In genomic region chr11:9384535-9385287, GRCh38 we compare ENCODE assay signal across 8 cellular contexts. TPM values are rescaled to one million over a fixed set of nuclear protein-coding genes. Genes with fewer than 3 reads are reported as not detected.
DNase-seq lines count a peak whose midpoint lies in the region; ATAC-seq and TF ChIP-seq lines count a peak whose summit lies in the region.

TSS of gene IPO7 (plus strand) at chr11:9384652. CDS start at chr11:9384764, 112 bp downstream.

- H3K27me3 Mint-ChIP-seq in naive thymus-derived CD8-positive, alpha-beta T cell = no peaks in the 10 kb centered on the region

- peak in 1 of 6 experiments; percentile 45 for TF ChIP-seq CTCF in Peyer's patch (IDR thresholded peaks at IDR 0.05)

- H3K27ac Mint-ChIP-seq in naive thymus-derived CD8-positive, alpha-beta T cell = peak within 1 kb of the TSS; percentile 81 to 98 (median 94)

- peaks cover 0 to 19% (median 2%) of the 10 kb centered on the region in 3 donors for H3K36me3 Mint-ChIP-seq in naive thymus-derived CD8-positive, alpha-beta T cell

- peak; percentile 75 to 77 for TF ChIP-seq POLR2A in Peyer's patch (IDR thresholded peaks at IDR 0.05)

- TF ChIP-seq RAD21 in Ishikawa (IDR thresholded peaks at IDR 0.05; ENCODE audit: low read depth) = no peak

- POLR2A ChIA-PET in naive thymus-derived CD8-positive, alpha-beta T cell (lab: Charles Lee) = interaction anchor here (0.9 to 2.5 kb wide), 11 partner anchors 10 to 702 kb away, joined by 3 to 22 read pairs (median 4); partner anchors contain the start of genes RPL27A, TMEM41B, TRIM66 and ZNF143

- no peaks in the 10 kb centered on the region for H3K36me3 ChIP-seq in Peyer's patch

- peak within 1 kb of the TSS; percentile 90 to 97 (median 96) for H3K4me3 Mint-ChIP-seq in naive thymus-derived CD8-positive, alpha-beta T cell

- peak within 1 kb of the TSS; percentile 87 to 95 (median 92) for H3K27ac ChIP-seq in Peyer's patch

- ATAC-seq in GM21576 (IDR thresholded peaks at IDR 0.05; ENCODE audit: unreplicated experiment) = peak; percentile 87
- ATAC-seq in naive thymus-derived CD8-positive, alpha-beta T cell = peak; percentile 98 to 99

- TF ChIP-seq EP300 in Ishikawa (IDR thresholded peaks at IDR 0.05; ENCODE audit: borderline replicate concordance) = no peak; the same call in 1 of the 2 replicates

- peak; percentile 86 for DNase-seq in DMS53 treated with DMSO at 0.1 percent for 48 hours (lab: John Stamatoyannopoulos, UW; ENCODE audit: unreplicated experiment)
- DNase-seq in Peyer's patch = peak; percentile 87 to 96 (median 91)
- DNase-seq in activated T-helper 1 cell treated with Interleukin-2 at 50 U/mL for 16 hours (ENCODE audit: low read depth) = peak; percentile 76
- peak; percentile 87 for DNase-seq in fibroblast of gingiva (ENCODE audit: low read depth)
- peak; percentile 75 to 91 (median 84) for DNase-seq in naive thymus-derived CD8-positive, alpha-beta T cell
- DNase-seq in stimulated activated naive CD4-positive, alpha-beta T cell (lab: John Stamatoyannopoulos, UW) = peak; percentile 72 to 86 (median 82)

- H3K4me3 ChIP-seq in Peyer's patch = peak within 1 kb of the TSS; percentile 76 to 93 (median 82)

- no peaks in the 10 kb centered on the region for H3K9me3 ChIP-seq in Peyer's patch

- peaks cover 10 to 41% (median 39%) of the 10 kb centered on the region in 4 donors for H3K4me1 Mint-ChIP-seq in naive thymus-derived CD8-positive, alpha-beta T cell

- no peaks in the 10 kb centered on the region for H3K27me3 ChIP-seq in Peyer's patch

- H3K4me1 ChIP-seq in Peyer's patch = peaks cover 0 to 26% (median 3%) of the 10 kb centered on the region in 4 donors

- no peaks in the 10 kb centered on the region for H3K9me3 Mint-ChIP-seq in naive thymus-derived CD8-positive, alpha-beta T cell

TF ChIP-seq in Ishikawa, 13 proteins besides CTCF, POLR2A, EP300 and RAD21:
- TF ChIP-seq, protein P1, sequence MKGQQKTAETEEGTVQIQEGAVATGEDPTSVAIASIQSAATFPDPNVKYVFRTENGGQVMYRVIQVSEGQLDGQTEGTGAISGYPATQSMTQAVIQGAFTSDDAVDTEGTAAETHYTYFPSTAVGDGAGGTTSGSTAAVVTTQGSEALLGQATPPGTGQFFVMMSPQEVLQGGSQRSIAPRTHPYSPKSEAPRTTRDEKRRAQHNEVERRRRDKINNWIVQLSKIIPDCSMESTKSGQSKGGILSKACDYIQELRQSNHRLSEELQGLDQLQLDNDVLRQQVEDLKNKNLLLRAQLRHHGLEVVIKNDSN (IDR thresholded peaks at IDR 0.05) = no peak
- TF ChIP-seq TEAD4 (IDR thresholded peaks at IDR 0.05) = 0 out of 2 replicates have a peak, but pooled peaks have one; percentile 3
- 0 out of 2 replicates have a peak, but pooled peaks have one; percentile 29 for TF ChIP-seq YY1 (IDR thresholded peaks at IDR 0.05; ENCODE audit: low read depth)
- TF ChIP-seq EGR1 (IDR thresholded peaks at IDR 0.05) = no peak
- TF ChIP-seq FOXM1 (IDR thresholded peaks at IDR 0.05; ENCODE audit: borderline replicate concordance, low read depth) = 0 out of 2 replicates have a peak, but pooled peaks have one; percentile 26
- no peak for TF ChIP-seq ZBTB7A (IDR thresholded peaks at IDR 0.05; ENCODE audit: low read depth)
- no peak for TF ChIP-seq CEBPB (IDR thresholded peaks at IDR 0.05)
- TF ChIP-seq, protein P2, sequence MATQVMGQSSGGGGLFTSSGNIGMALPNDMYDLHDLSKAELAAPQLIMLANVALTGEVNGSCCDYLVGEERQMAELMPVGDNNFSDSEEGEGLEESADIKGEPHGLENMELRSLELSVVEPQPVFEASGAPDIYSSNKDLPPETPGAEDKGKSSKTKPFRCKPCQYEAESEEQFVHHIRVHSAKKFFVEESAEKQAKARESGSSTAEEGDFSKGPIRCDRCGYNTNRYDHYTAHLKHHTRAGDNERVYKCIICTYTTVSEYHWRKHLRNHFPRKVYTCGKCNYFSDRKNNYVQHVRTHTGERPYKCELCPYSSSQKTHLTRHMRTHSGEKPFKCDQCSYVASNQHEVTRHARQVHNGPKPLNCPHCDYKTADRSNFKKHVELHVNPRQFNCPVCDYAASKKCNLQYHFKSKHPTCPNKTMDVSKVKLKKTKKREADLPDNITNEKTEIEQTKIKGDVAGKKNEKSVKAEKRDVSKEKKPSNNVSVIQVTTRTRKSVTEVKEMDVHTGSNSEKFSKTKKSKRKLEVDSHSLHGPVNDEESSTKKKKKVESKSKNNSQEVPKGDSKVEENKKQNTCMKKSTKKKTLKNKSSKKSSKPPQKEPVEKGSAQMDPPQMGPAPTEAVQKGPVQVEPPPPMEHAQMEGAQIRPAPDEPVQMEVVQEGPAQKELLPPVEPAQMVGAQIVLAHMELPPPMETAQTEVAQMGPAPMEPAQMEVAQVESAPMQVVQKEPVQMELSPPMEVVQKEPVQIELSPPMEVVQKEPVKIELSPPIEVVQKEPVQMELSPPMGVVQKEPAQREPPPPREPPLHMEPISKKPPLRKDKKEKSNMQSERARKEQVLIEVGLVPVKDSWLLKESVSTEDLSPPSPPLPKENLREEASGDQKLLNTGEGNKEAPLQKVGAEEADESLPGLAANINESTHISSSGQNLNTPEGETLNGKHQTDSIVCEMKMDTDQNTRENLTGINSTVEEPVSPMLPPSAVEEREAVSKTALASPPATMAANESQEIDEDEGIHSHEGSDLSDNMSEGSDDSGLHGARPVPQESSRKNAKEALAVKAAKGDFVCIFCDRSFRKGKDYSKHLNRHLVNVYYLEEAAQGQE (IDR thresholded peaks at IDR 0.05; ENCODE audit: low read depth) = no peak
- TF ChIP-seq TCF12 (IDR thresholded peaks at IDR 0.05; ENCODE audit: low read depth) = peak; percentile 57
- no peak for TF ChIP-seq CREB1 (IDR thresholded peaks at IDR 0.05; ENCODE audit: low read depth)
- TF ChIP-seq NFIC (IDR thresholded peaks at IDR 0.05) = peak; percentile 6; the same call in 1 of the 2 replicates
- peak; percentile 72 for TF ChIP-seq MAX (IDR thresholded peaks at IDR 0.05)
- TF ChIP-seq TAF1 (IDR thresholded peaks at IDR 0.05; ENCODE audit: low read depth) = peak; percentile 90

RNA-seq across cellular contexts. Expression of gene IPO7, which starts in this region (rescaled TPM):
- total RNA-seq in Peyer's patch = 10 to 100 TPM; 32.4 to 79.9 (median 54.3) TPM
- total RNA-seq in naive thymus-derived CD8-positive, alpha-beta T cell = 10 to 100 TPM; 66.9 to 73.7 TPM
- 10 to 100 TPM in 1 of 3 donors, 1 to 10 TPM in 2; 3.7 to 11.2 (median 5.9) TPM for polyA plus RNA-seq in naive thymus-derived CD8-positive, alpha-beta T cell

Comparison
In these comparisons a context has a peak if more than half of its experiments do, and no peak if none do; other contexts are left out.
1. Peak in every context shown above with its lines: DNase-seq, ATAC-seq, H3K4me3 ChIP-seq and H3K27ac ChIP-seq.